ENCODE assay signal across 22 cellular contexts in the genomic region with DNA sequence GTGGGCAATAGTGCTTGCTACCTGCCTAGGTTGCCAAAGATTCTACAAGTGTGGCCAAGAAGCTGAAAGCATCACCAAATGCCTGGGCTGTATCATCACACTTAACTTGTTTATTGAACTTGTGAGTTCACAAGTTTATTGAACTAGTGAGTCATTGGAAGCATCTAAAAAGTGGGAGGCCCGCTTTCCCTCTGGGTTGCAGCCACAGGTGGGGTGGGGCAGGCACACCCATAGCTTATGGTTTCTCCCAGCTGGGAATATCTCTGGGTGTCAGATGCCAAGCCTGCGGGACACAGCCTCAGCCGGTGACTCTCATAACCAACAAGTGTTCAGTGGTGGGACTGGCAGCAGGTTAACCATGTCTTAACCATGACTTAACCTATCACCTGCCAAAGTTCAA.
DNase-seq lines count a peak whose midpoint lies in the region; FAIRE-seq and TF ChIP-seq lines count a peak whose summit lies in the region.
"Had no signal": no experiment of that assay in that cellular context is flagged by ENCODE, and none has a peak within 500 bp of the region (broad histone marks: within the 10 kb centered on the region; RNA-seq: fewer than 3 reads in every experiment).

No MANE protein-coding gene starts in this region.

- H3K9me2 ChIP-seq in hepatocyte (replicated peaks; ENCODE audit: insufficient read depth), result no peaks in the 10 kb centered on the region

- no peaks in the 10 kb centered on the region for H3K9me3 ChIP-seq in hepatocyte (ENCODE audit: low read depth)
- no peaks in the 10 kb centered on the region for H3K9me3 ChIP-seq in stomach

- H3K9me3 Mint-ChIP-seq in activated CD4-positive, alpha-beta T cell treated with anti-CD3 and anti-CD28 coated beads, Interleukin-2, amount 10 ng/mL, durations not matched to agents 7 days and 5 days, result no peaks in the 10 kb centered on the region
- H3K9me3 Mint-ChIP-seq: natural killer cell treated with Interleukin-12 subunit alpha and Interleukin-12 subunit beta and Interleukin-15 and Interleukin-18, amount 100 ng/mL, for 72 hours; type B pancreatic cell had no signal

- no peak overlapping the region for H2AFZ ChIP-seq in hepatocyte

- H3K4me1 Mint-ChIP-seq in activated CD4-positive, alpha-beta T cell treated with anti-CD3 and anti-CD28 coated beads, Interleukin-2, amount 10 ng/mL, durations not matched to agents 7 days and 5 days, result no peaks in the 10 kb centered on the region
- H3K4me1 Mint-ChIP-seq: CD4-positive, alpha-beta memory T cell; T-cell had no signal

- no peak overlapping the region for H3K4me3 Mint-ChIP-seq in activated CD4-positive, alpha-beta T cell treated with anti-CD3 and anti-CD28 coated beads, Interleukin-2, amount 10 ng/mL, durations not matched to agents 7 days and 5 days
- H3K4me3 Mint-ChIP-seq: CD4-positive, alpha-beta memory T cell; natural killer cell treated with Interleukin-12 subunit alpha and Interleukin-12 subunit beta and Interleukin-15 and Interleukin-18, amount 100 ng/mL, for 72 hours; T-cell; type B pancreatic cell had no signal

- DNase-seq in COLO668 (lab: John Stamatoyannopoulos, UW; ENCODE audit: unreplicated experiment) (peak; percentile 2), HT-29 (ENCODE audit: low spot score) (peak; percentile 3), astrocyte of the hippocampus (ENCODE audit: low read depth, low spot score) (peak; percentile 20), hepatocyte (ENCODE audit: low spot score) (peak; percentile 7), GM12891 (ENCODE audit: insufficient read length, low spot score) (no peak), stomach (no peak), NCI-H2107 treated with DMSO at 0.1 percent for 48 hours (lab: John Stamatoyannopoulos, UW; ENCODE audit: unreplicated experiment) (no peak)
- no peak for DNase-seq in activated CD4-positive, alpha-beta T cell treated with anti-CD3 and anti-CD28 coated beads, Interleukin-2, amount 10 ng/mL, durations not matched to agents 7 days and 5 days
- DNase-seq: 8988T; aorta; CD4-positive, alpha-beta memory T cell; cerebellar nuclear complex; NCI-H187; NCI-H226; NCI-H774; SHP77 treated with DMSO at 0.1 percent for 48 hours; T-cell had no signal

- no peak overlapping the region for H3K4me2 ChIP-seq in hepatocyte

- TF ChIP-seq CTCF in hepatocyte (IDR thresholded peaks at IDR 0.05; ENCODE audit: poor library complexity) (no peak), stomach (IDR thresholded peaks at IDR 0.05) (no peak)

- H3K79me2 ChIP-seq in hepatocyte, result no peaks in the 10 kb centered on the region

- TF ChIP-seq EP300 in stomach (IDR thresholded peaks at IDR 0.05), result no peak

- H3K4me3 ChIP-seq in hepatocyte, result no peak overlapping the region
- no peak overlapping the region for H3K4me3 ChIP-seq in stomach
- H3K4me3 ChIP-seq: K562 had no signal

- H3K27me3 Mint-ChIP-seq in activated CD4-positive, alpha-beta T cell treated with anti-CD3 and anti-CD28 coated beads, Interleukin-2, amount 10 ng/mL, durations not matched to agents 7 days and 5 days, result no peaks in the 10 kb centered on the region
- H3K27me3 Mint-ChIP-seq: CD4-positive, alpha-beta memory T cell; natural killer cell treated with Interleukin-12 subunit alpha and Interleukin-12 subunit beta and Interleukin-15 and Interleukin-18, amount 100 ng/mL, for 72 hours; type B pancreatic cell had no signal

- H3K36me3 ChIP-seq in hepatocyte (replicated peaks; ENCODE audit: insufficient read depth, low read depth) (no peaks in the 10 kb centered on the region), stomach (no peaks in the 10 kb centered on the region)

- intact Hi-C loops in stomach (cut with DNase I; ENCODE audit: low total_unique reads), result no loop called here

- H4K20me1 ChIP-seq in hepatocyte (ENCODE audit: insufficient read depth, poor library complexity, severe bottlenecking), result no peaks in the 10 kb centered on the region

- H3K27ac Mint-ChIP-seq in activated CD4-positive, alpha-beta T cell treated with anti-CD3 and anti-CD28 coated beads, Interleukin-2, amount 10 ng/mL, durations not matched to agents 7 days and 5 days, result no peak overlapping the region
- H3K27ac Mint-ChIP-seq: activated naive CD4-positive, alpha-beta T cell treated with anti-CD3 and anti-CD28 coated beads, Interleukin-2, amount 50 U/mL, for 72 hours; CD4-positive, alpha-beta memory T cell; natural killer cell treated with Interleukin-12 subunit alpha and Interleukin-12 subunit beta and Interleukin-15 and Interleukin-18, amount 100 ng/mL, for 72 hours; T-cell; type B pancreatic cell had no signal

- H3K27me3 ChIP-seq in hepatocyte (no peaks in the 10 kb centered on the region), stomach (no peaks in the 10 kb centered on the region)

- no peak overlapping the region for H3K27ac ChIP-seq in hepatocyte
- H3K27ac ChIP-seq in stomach, result no peak overlapping the region

- H3K4me1 ChIP-seq in hepatocyte (ENCODE audit: insufficient read depth), result no peaks in the 10 kb centered on the region
- H3K4me1 ChIP-seq in stomach, result no peaks in the 10 kb centered on the region

- WGBS in hepatocyte (ENCODE audit: low lambda C conversion rate, missing lambda C conversion rate), result 86% methylated on average over 3 of the region's 3 CpGs
- WGBS in stomach, 5 donors, result 74 to 82% (median 80%) methylated on average over 3 of the region's 3 CpGs

- no peak for FAIRE-seq in GM12891 (lab: Jason Lieb, UNC)
- FAIRE-seq: K562, TTC549 had no signal

- no peaks in the 10 kb centered on the region for H3K36me3 Mint-ChIP-seq in activated CD4-positive, alpha-beta T cell treated with anti-CD3 and anti-CD28 coated beads, Interleukin-2, amount 10 ng/mL, durations not matched to agents 7 days and 5 days (ENCODE audit: low read depth)
- H3K36me3 Mint-ChIP-seq: activated naive CD4-positive, alpha-beta T cell treated with anti-CD3 and anti-CD28 coated beads, Interleukin-2, amount 50 U/mL, for 72 hours; CD4-positive, alpha-beta memory T cell; natural killer cell treated with Interleukin-12 subunit alpha and Interleukin-12 subunit beta and Interleukin-15 and Interleukin-18, amount 100 ng/mL, for 72 hours; T-cell; type B pancreatic cell had no signal

- CTCF ChIA-PET in activated CD4-positive, alpha-beta T cell treated with anti-CD3 and anti-CD28 coated beads, Interleukin-2, amount 10 ng/mL, durations not matched to agents 7 days and 5 days (lab: Charles Lee), result no interaction called here

- POLR2A ChIA-PET in activated CD4-positive, alpha-beta T cell treated with anti-CD3 and anti-CD28 coated beads, Interleukin-2, amount 10 ng/mL, durations not matched to agents 7 days and 5 days (lab: Charles Lee), result no interaction called here

- no peak for TF ChIP-seq POLR2A in GM12891 (IDR thresholded peaks at IDR 0.05; ENCODE audit: low read depth, low read length)
- no peak for TF ChIP-seq POLR2A in stomach (IDR thresholded peaks at IDR 0.05)

TF ChIP-seq in GM12891, 5 proteins besides CTCF, POLR2A, EP300 and RAD21:
- TF ChIP-seq POU2F2 (IDR thresholded peaks at IDR 0.05; ENCODE audit: low read depth, low read length), result no peak
- TF ChIP-seq PAX5 (IDR thresholded peaks at IDR 0.05; ENCODE audit: insufficient read depth, low read length, severe bottlenecking), result no peak
- no peak for TF ChIP-seq SPI1 (IDR thresholded peaks at IDR 0.05; ENCODE audit: low read depth, low read length)
- TF ChIP-seq TAF1 (IDR thresholded peaks at IDR 0.05; ENCODE audit: low read depth, low read length), result no peak

Comparison
In these comparisons a context has a peak if more than half of its experiments do, and no peak if none do; other contexts are left out.
1. DNase-seq: peak in COLO668 (single experiment), HT-29 (single experiment), astrocyte of the hippocampus (single experiment) and hepatocyte (single experiment); none in GM12891 (single experiment), activated CD4-positive, alpha-beta T cell treated with anti-CD3 and anti-CD28 coated beads, Interleukin-2, amount 10 ng/mL, durations not matched to agents 7 days and 5 days (single experiment), stomach (single experiment) and NCI-H2107 treated with DMSO at 0.1 percent for 48 hours (single experiment).